Comparison of ENCODE assay signal across 8 cellular contexts in the genomic region with DNA sequence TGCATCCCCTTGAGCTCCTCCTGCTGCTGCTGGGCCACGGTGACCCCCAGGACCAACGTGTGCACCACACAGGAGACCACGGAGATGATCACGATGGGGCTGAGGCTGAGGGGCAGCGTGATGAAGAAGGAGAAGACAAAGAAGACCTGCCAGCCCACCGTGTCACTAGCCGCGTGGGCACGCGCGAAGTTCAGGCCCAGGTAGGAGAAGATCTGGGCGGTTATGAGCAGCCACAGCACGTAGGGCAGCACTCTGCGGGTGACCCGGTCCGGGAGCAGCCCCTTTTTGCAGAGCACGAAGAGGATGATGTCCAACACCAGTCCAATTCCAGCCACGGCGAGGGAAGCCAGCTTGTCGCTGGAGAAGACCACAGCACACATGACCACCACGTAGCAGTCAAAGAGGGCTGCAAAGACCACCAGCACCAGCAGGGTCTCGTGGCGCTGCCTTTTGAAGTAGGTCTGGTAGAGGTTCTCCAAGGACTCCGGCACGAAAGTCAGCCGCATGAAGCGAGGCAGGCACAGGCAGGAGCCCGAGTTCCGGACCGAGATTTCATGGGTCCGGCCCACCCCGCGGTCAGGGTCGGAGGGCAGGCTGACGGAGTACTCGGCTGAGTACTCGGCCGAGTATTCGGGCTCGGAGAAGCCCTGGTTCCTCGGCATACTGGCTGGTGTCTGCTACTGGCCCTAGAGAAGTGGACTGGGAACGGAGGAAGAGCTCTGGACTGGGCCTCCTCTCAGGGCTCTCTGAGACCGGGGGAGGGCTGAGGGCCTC. TPM values are rescaled to one million over a fixed set of nuclear protein-coding genes. Genes with fewer than 3 reads are reported as not detected.
DNase-seq lines count a peak whose midpoint lies in the region; ATAC-seq and TF ChIP-seq lines count a peak whose summit lies in the region.

No MANE protein-coding gene starts in this region.

- ATAC-seq in T-cell (replicated peaks in 1 of 4) = no peak
- no peak for ATAC-seq in HG03097 (IDR thresholded peaks at IDR 0.05; ENCODE audit: low FRiP score, unreplicated experiment)

- DNase-seq in T-cell = no peak
- DNase-seq in fibroblast of the aortic adventitia (ENCODE audit: low read depth) = no peak
- no peak for DNase-seq in amniotic stem cell (lab: John Stamatoyannopoulos, UW)
- no peak for DNase-seq in NCI-H748 (lab: John Stamatoyannopoulos, UW; ENCODE audit: unreplicated experiment)
- no peak for DNase-seq in retina

- H3K27ac Mint-ChIP-seq in T-cell = peak overlapping the region in 1 of 2 donors; percentile 82

- peak overlapping the region; percentile 82 to 88 (median 86) for H3K4me3 Mint-ChIP-seq in T-cell

- peak overlapping the region; percentile 96 for H3K4me2 ChIP-seq in skeletal muscle satellite cell (ENCODE audit: low read length)

- no peaks in the 10 kb centered on the region for H3K9me3 Mint-ChIP-seq in T-cell

- POLR2A ChIA-PET in T-cell (lab: Charles Lee) = interaction anchor here (0.5 to 0.6 kb wide), 2 partner anchors 56 to 218 kb away, joined by 3 read pairs; no protein-coding TSS in a partner anchor

- H3K9me3 ChIP-seq in skeletal muscle satellite cell (replicated peaks; ENCODE audit: low read length) = no peaks in the 10 kb centered on the region

- H3K4me3 ChIP-seq in GM12875 (ENCODE audit: low read depth, low read length) (peak overlapping the region; percentile 68), fibroblast of the aortic adventitia (ENCODE audit: low read depth, low read length) (peak overlapping the region; percentile 76), skeletal muscle satellite cell (ENCODE audit: low read length) (peak overlapping the region; percentile 83)

- CTCF ChIA-PET in T-cell (lab: Charles Lee) = no interaction called here

- no peaks in the 10 kb centered on the region for H3K36me3 ChIP-seq in skeletal muscle satellite cell (ENCODE audit: insufficient read depth, low read length)

- peaks cover 35% of the 10 kb centered on the region for H3K4me1 ChIP-seq in skeletal muscle satellite cell (ENCODE audit: control insufficient read depth, insufficient read depth, low read length)

- H3K27me3 Mint-ChIP-seq in T-cell = no peaks in the 10 kb centered on the region

- no peak overlapping the region for H3K9ac ChIP-seq in skeletal muscle satellite cell (ENCODE audit: low read depth, low read length)

- H3K36me3 Mint-ChIP-seq in T-cell = peaks cover 9% of the 10 kb centered on the region

- no peaks in the 10 kb centered on the region for H3K27me3 ChIP-seq in skeletal muscle satellite cell (ENCODE audit: control insufficient read depth, insufficient read depth, low read length)

- H3K4me1 Mint-ChIP-seq in T-cell = peaks cover 34 to 45% (median 37%) of the 10 kb centered on the region in 3 donors

- TF ChIP-seq CTCF in GM12875 (IDR thresholded peaks at IDR 0.05; ENCODE audit: borderline replicate concordance, insufficient read depth, low read depth, low read length) (no peak), fibroblast of the aortic adventitia (IDR thresholded peaks at IDR 0.05; ENCODE audit: insufficient read depth, low read length) (no peak)

RNA-seq across cellular contexts. Expression of gene ADCY3, which starts 1.5 kb away (rescaled TPM):
- total RNA-seq in T-cell = 10 to 100 TPM; 21.4 to 35.6 (median 32.8) TPM
- total RNA-seq in fibroblast of the aortic adventitia (ENCODE audit: low replicate concordance) = 42.0 and 50.3 TPM in 2 replicates
- 31.9 and 34.1 TPM in 2 replicates for total RNA-seq in skeletal muscle satellite cell (2012; rRNA removed)

RNA-seq across cellular contexts. Expression of gene DNAJC27, which starts 53.2 kb away (rescaled TPM):
- total RNA-seq in T-cell = 10 to 100 TPM; 10.0 to 15.2 (median 12.7) TPM
- 3.8 and 5.6 TPM in 2 replicates for total RNA-seq in fibroblast of the aortic adventitia (ENCODE audit: low replicate concordance)
- total RNA-seq in skeletal muscle satellite cell (2012; rRNA removed) = 0.76 and 5.0 TPM in 2 replicates
